ENCODE assay signal across 8 cellular contexts in the genomic region with DNA sequence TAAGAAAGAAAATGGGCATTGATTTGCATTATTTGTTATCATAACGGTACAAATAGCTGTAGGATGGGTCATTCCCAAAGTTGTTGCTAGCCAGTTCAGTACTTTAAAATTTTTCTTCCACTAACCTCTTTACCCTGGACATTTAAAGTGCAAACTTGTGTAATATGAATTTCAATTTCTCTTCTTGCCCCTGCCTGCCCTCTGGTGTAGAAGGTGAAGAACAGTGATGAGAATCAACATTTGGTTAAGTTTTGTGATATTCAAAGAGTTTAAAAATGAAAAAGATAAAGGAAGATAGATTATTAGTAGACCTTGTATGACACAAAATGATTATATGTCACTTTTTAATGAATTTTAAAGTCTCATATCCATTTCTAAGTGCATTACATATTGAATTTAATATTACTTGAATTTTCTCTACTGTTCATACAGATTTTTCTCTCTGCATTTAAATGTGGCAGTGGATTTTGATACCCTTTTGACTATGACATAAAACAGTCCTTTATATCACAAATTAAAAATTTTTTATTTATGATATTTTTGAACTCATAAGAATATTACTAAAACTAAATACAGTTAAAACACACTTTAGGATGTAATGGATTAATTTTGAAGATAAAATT.
DNase-seq lines count a peak whose midpoint lies in the region; ATAC-seq and TF ChIP-seq lines count a peak whose summit lies in the region.

No MANE protein-coding gene starts in this region.

- no peaks in the 10 kb centered on the region for H3K36me3 Mint-ChIP-seq in Caco-2 (ENCODE audit: insufficient read depth, unreplicated experiment)
- no peaks in the 10 kb centered on the region for H3K36me3 Mint-ChIP-seq in activated T-helper 2 cell treated with anti-CD3 and anti-CD28 coated beads, Interferon-gamma antibody, Interleukin-2, Interleukin-4, amounts not matched to agents 10 μg/mL and 5 μg/mL and 100 μg/mL, durations not matched to agents 14 hours and 24 hours and 36 hours (ENCODE audit: low read depth)

- DNase-seq in Caco-2 = peak in 1 of 2 experiments; percentile 55
- peak; percentile 10 for DNase-seq in KBM-7
- DNase-seq in astrocyte of the spinal cord (ENCODE audit: low read depth, low spot score) = peak; percentile 68
- DNase-seq in medulla oblongata (ENCODE audit: extremely low spot score) = peak; percentile 54
- no peak for DNase-seq in NCI-H446 treated with DMSO at 0.1 percent for 48 hours (lab: John Stamatoyannopoulos, UW)
- DNase-seq in activated naive CD4-positive, alpha-beta T cell (lab: John Stamatoyannopoulos, UW) = no peak
- no peak for DNase-seq in activated T-helper 2 cell treated with anti-CD3 and anti-CD28 coated beads, Interferon-gamma antibody, Interleukin-2, Interleukin-4, amounts not matched to agents 10 μg/mL and 5 μg/mL and 100 μg/mL, durations not matched to agents 14 hours and 24 hours and 36 hours (ENCODE audit: low spot score)

- H3K27me3 ChIP-seq in Caco-2 (replicated peaks; ENCODE audit: control insufficient read depth, insufficient read depth, low read length) = no peaks in the 10 kb centered on the region

- no peaks in the 10 kb centered on the region for H3K27me3 Mint-ChIP-seq in Caco-2 (ENCODE audit: insufficient read depth, unreplicated experiment)
- H3K27me3 Mint-ChIP-seq in activated T-helper 2 cell treated with anti-CD3 and anti-CD28 coated beads, Interferon-gamma antibody, Interleukin-2, Interleukin-4, amounts not matched to agents 10 μg/mL and 5 μg/mL and 100 μg/mL, durations not matched to agents 14 hours and 24 hours and 36 hours (ENCODE audit: low read depth) = peaks cover 14% of the 10 kb centered on the region

- CTCF ChIA-PET in Caco-2 (lab: Charles Lee) = no interaction called here

- no peaks in the 10 kb centered on the region for H3K36me3 ChIP-seq in Caco-2 (ENCODE audit: control insufficient read depth, insufficient read depth, low read length)

- H3K9me3 ChIP-seq in Caco-2 = no peaks in the 10 kb centered on the region

- no TSS peak for BruUV-seq in Caco-2 (replicated peaks; lab: Mats Ljungman, UMichigan)

- no peak for ATAC-seq in HG02759 (IDR thresholded peaks at IDR 0.05; ENCODE audit: unreplicated experiment)

- H3K4me3 ChIP-seq in Caco-2 (ENCODE audit: low read depth, low read length) (no peak overlapping the region), astrocyte of the spinal cord (ENCODE audit: low read depth, low read length) (no peak overlapping the region)

- no peak overlapping the region for H3K27ac Mint-ChIP-seq in Caco-2 (ENCODE audit: unreplicated experiment)
- no peak overlapping the region for H3K27ac Mint-ChIP-seq in activated T-helper 2 cell treated with anti-CD3 and anti-CD28 coated beads, Interferon-gamma antibody, Interleukin-2, Interleukin-4, amounts not matched to agents 10 μg/mL and 5 μg/mL and 100 μg/mL, durations not matched to agents 14 hours and 24 hours and 36 hours

- POLR2A ChIA-PET in Caco-2 (lab: Charles Lee) = no interaction called here

- intact Hi-C loops in Caco-2 (cut with micrococcal nuclease; ENCODE audit: unreplicated experiment) = loop anchor here (1.0 to 2.0 kb wide), 4 partner anchors 85 to 474 kb away; a partner anchor contains a TSS
- intact Hi-C loops in activated T-helper 2 cell treated with anti-CD3 and anti-CD28 coated beads, Interferon-gamma antibody, Interleukin-2, Interleukin-4, amounts not matched to agents 10 μg/mL and 5 μg/mL and 100 μg/mL, durations not matched to agents 14 hours and 24 hours and 36 hours (cut with micrococcal nuclease) = no loop called here

- TF ChIP-seq CTCF in Caco-2 (IDR thresholded peaks at IDR 0.05; ENCODE audit: insufficient read depth in 1 of 2, low read depth in 1 of 2, low read length in 1 of 2, severe bottlenecking in 1 of 2, unreplicated experiment in 1 of 2) (peak; percentile 66 to 67), astrocyte of the spinal cord (IDR thresholded peaks at IDR 0.05; ENCODE audit: low read depth, low read length) (peak; percentile 72)

- in situ Hi-C loops in KBM-7 (cut with MboI; ENCODE audit: low pct_unique_long_range_greater_than_20kb, low sequenced_read_pairs) (no loop called here), astrocyte of the spinal cord (cut with HindIII; ENCODE audit: low sequenced_read_pairs) (no loop called here)

- H3K4me3 Mint-ChIP-seq in Caco-2 (ENCODE audit: unreplicated experiment) = no peak overlapping the region
- H3K4me3 Mint-ChIP-seq in activated T-helper 2 cell treated with anti-CD3 and anti-CD28 coated beads, Interferon-gamma antibody, Interleukin-2, Interleukin-4, amounts not matched to agents 10 μg/mL and 5 μg/mL and 100 μg/mL, durations not matched to agents 14 hours and 24 hours and 36 hours (ENCODE audit: low read depth) = no peak overlapping the region

- no peaks in the 10 kb centered on the region for H3K9me3 Mint-ChIP-seq in Caco-2 (ENCODE audit: unreplicated experiment)
- H3K9me3 Mint-ChIP-seq in activated T-helper 2 cell treated with anti-CD3 and anti-CD28 coated beads, Interferon-gamma antibody, Interleukin-2, Interleukin-4, amounts not matched to agents 10 μg/mL and 5 μg/mL and 100 μg/mL, durations not matched to agents 14 hours and 24 hours and 36 hours = no peaks in the 10 kb centered on the region

- peaks cover 14% of the 10 kb centered on the region for H3K4me1 Mint-ChIP-seq in Caco-2 (ENCODE audit: low read depth, unreplicated experiment)
- no peaks in the 10 kb centered on the region for H3K4me1 Mint-ChIP-seq in activated T-helper 2 cell treated with anti-CD3 and anti-CD28 coated beads, Interferon-gamma antibody, Interleukin-2, Interleukin-4, amounts not matched to agents 10 μg/mL and 5 μg/mL and 100 μg/mL, durations not matched to agents 14 hours and 24 hours and 36 hours (ENCODE audit: low read depth)

- no peaks in the 10 kb centered on the region for H3K4me1 ChIP-seq in Caco-2

Comparison
In these comparisons a context has a peak if more than half of its experiments do, and no peak if none do; other contexts are left out.
1. DNase-seq: peak in KBM-7 (single experiment), astrocyte of the spinal cord (single experiment) and medulla oblongata (single experiment); none in NCI-H446 treated with DMSO at 0.1 percent for 48 hours (single experiment), activated naive CD4-positive, alpha-beta T cell (0 of 4) and activated T-helper 2 cell treated with anti-CD3 and anti-CD28 coated beads, Interferon-gamma antibody, Interleukin-2, Interleukin-4, amounts not matched to agents 10 μg/mL and 5 μg/mL and 100 μg/mL, durations not matched to agents 14 hours and 24 hours and 36 hours (single experiment).